In the genomic region with DNA sequence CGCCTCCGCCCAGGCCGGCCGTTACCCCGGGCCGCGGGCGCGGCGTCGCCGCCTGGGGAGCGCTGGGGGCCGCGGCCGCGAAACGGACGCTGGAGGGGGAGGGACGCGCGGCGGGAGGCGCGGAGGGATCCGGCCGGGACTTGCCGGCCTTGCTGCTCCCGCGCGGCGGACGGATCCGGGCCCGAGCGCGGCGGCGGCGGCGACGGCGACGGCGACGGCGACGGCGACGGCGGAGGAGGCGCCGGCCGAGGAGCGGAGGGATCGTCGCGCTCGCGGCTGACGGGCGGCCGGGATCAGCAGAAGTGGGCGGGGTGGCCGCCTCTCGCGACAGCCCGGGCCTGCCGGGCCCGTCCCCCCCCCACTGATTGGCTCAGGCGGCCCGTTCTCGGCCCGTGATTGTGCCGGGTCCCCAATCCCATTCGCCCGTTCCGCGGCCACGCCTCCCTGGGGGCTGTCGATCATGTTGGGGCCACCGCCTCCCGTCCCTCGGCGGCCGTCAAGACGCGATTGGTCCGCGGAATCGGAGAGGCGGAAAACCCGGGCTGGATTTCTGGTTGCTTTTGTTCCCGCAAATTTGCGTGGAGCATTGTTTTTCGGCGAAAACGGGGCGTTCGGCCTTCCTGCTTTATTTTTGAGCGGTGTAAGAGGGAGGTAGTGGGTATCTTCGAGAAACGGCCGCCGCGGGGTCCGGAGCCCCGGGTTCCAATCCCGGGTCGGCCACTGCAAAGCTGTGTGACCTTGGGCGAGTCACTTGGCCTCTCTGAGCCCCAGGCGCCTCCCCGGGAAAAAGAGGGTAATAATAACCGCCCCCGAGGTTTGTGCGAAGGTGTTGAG, we compare ENCODE assay signal across 8 cellular contexts. TPM values are rescaled to one million over a fixed set of nuclear protein-coding genes. Genes with fewer than 3 reads are reported as not detected.
DNase-seq lines count a peak whose midpoint lies in the region; ATAC-seq and TF ChIP-seq lines count a peak whose summit lies in the region.

A gene (minus strand): TSS at position 304 of the 834 bp plus-strand sequence. CDS start 786 bp downstream, outside the sequence.

- H3K4me1 ChIP-seq in ACC112 (ENCODE audit: control insufficient read depth, insufficient read depth, low read length, unreplicated experiment): peaks cover 9% of the 10 kb centered on the region

- H3K27ac Mint-ChIP-seq in activated B cell treated with CpG ODN at 0.5 μM for 24 hours (peak within 1 kb of the TSS; percentile 59), immature natural killer cell (peak within 1 kb of the TSS; percentile 76 to 90 (median 84))

- peak; percentile 83 for ATAC-seq in GM18867 (IDR thresholded peaks at IDR 0.05; ENCODE audit: unreplicated experiment)
- ATAC-seq in HG03097 (IDR thresholded peaks at IDR 0.05; ENCODE audit: low FRiP score, unreplicated experiment): peak; percentile 79
- ATAC-seq in activated B cell treated with CpG ODN at 0.5 μM for 24 hours (ENCODE audit: low read depth): peak; percentile 91

- H3K4me3 Mint-ChIP-seq in activated B cell treated with CpG ODN at 0.5 μM for 24 hours (peak within 1 kb of the TSS; percentile 82), immature natural killer cell (peak within 1 kb of the TSS; percentile 84 to 92 (median 90))

- CTCF ChIA-PET in activated B cell treated with CpG ODN at 0.5 μM for 24 hours (lab: Charles Lee): no interaction called here

- H3K4me1 Mint-ChIP-seq in activated B cell treated with CpG ODN at 0.5 μM for 24 hours (peaks cover 46% of the 10 kb centered on the region), immature natural killer cell (peaks cover 74 to 79% of the 10 kb centered on the region in 2 donors)

- peak within 1 kb of the TSS; percentile 79 for H3K4me3 ChIP-seq in ACC112 (ENCODE audit: low read depth, low read length)

- peak; percentile 91 for DNase-seq in NCI-H2196 (lab: John Stamatoyannopoulos, UW; ENCODE audit: unreplicated experiment)
- peak; percentile 89 for DNase-seq in activated B cell treated with CpG ODN at 0.5 μM for 24 hours
- peak; percentile 99 for DNase-seq in central memory CD4-positive, alpha-beta T cell
- peak; percentile 99 for DNase-seq in immature natural killer cell
- DNase-seq in smooth muscle cell of the brain vasculature (ENCODE audit: low read depth, low spot score): peak; percentile 98

- intact Hi-C loops in activated B cell treated with CpG ODN at 0.5 μM for 24 hours (cut with micrococcal nuclease): loop anchor here (1.0 to 10.0 kb wide), 7 partner anchors 101 to 1938 kb away; a partner anchor contains a TSS

- H3K9me3 Mint-ChIP-seq in activated B cell treated with CpG ODN at 0.5 μM for 24 hours (no peaks in the 10 kb centered on the region), immature natural killer cell (no peaks in the 10 kb centered on the region)

- no peak for TF ChIP-seq CTCF in activated B cell treated with CpG ODN at 0.5 μM for 24 hours (IDR thresholded peaks at IDR 0.05)

- H3K27me3 Mint-ChIP-seq in activated B cell treated with CpG ODN at 0.5 μM for 24 hours (peaks cover 22% of the 10 kb centered on the region), immature natural killer cell (ENCODE audit: low read depth in 3 of 3) (peaks cover 10 to 18% (median 16%) of the 10 kb centered on the region in 3 donors)

- H3K79me2 ChIP-seq in ACC112 (ENCODE audit: control insufficient read depth, insufficient read depth, low read length, unreplicated experiment): peaks cover 39% of the 10 kb centered on the region

- POLR2A ChIA-PET in activated B cell treated with CpG ODN at 0.5 μM for 24 hours (lab: Charles Lee): no interaction called here

- no peaks in the 10 kb centered on the region for H3K27me3 ChIP-seq in ACC112 (ENCODE audit: insufficient read depth, low read length)

- no peak within 1 kb of the TSS; the same call in 1 of the 2 replicates for H3K27ac ChIP-seq in ACC112 (ENCODE audit: low read depth, low read length)

- no peaks in the 10 kb centered on the region for H3K36me3 ChIP-seq in ACC112 (ENCODE audit: insufficient read depth, low read length)

- H3K36me3 Mint-ChIP-seq in activated B cell treated with CpG ODN at 0.5 μM for 24 hours (ENCODE audit: low read depth) (peaks cover 2% of the 10 kb centered on the region), immature natural killer cell (no peaks in the 10 kb centered on the region)

- H2AFZ ChIP-seq in ACC112 (ENCODE audit: low read length, unreplicated experiment): peak within 1 kb of the TSS; percentile 46

RNA-seq across cellular contexts. Expression of the gene that starts here (rescaled TPM):
- total RNA-seq in activated B cell treated with CpG ODN at 0.5 μM for 24 hours: 3.4 and 3.8 TPM in 2 replicates
- under 1 TPM in 2 of 3 donors, not detected in 1; 0.17 to 0.48 TPM for polyA plus RNA-seq in immature natural killer cell

Comparison
In these comparisons a context has a peak if more than half of its experiments do, and no peak if none do; other contexts are left out.
1. Peak in DNase-seq in immature natural killer cell; RNA of the gene not detected or under 1 TPM.